Comparison of ENCODE assay signal across 8 cellular contexts in the genomic region with DNA sequence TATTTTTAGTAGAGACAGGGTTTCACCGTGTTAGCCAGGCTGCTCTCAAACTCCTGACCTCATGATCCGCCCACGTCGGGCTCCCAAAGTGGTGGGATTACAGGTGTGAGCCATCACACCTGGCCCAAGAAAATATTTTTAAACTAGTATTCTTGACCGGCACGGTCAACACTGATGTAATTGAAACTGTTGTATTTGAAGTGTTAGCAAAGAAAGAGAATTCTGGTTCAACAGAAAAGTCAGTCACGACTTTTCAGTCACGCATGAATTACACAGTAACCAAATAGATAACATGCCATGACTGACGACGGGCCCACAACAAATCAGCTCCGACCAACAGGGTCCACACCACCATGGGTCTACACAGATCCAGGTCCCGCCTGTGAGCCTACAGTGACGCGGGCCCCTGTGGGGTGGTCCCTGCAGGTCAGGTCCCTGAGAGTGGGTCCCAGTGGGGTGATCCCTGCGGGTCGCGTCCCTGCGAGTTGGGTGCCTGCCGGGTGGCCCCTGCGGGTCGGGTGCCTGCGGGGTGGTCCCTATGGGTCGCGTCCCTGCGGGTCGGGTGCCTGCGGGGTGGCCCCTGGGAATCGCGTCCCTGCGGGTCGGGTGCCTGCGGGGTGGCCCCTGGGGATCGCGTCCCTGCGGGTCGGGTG. TPM values are rescaled to one million over a fixed set of nuclear protein-coding genes. Genes with fewer than 3 reads are reported as not detected.
DNase-seq lines count a peak whose midpoint lies in the region; ATAC-seq and TF ChIP-seq lines count a peak whose summit lies in the region.

No MANE protein-coding gene starts in this region.

- H3K4me2 ChIP-seq in OCI-LY3 (ENCODE audit: low read length): peak overlapping the region; percentile 80

- ATAC-seq in body of pancreas: no peak
- no peak for ATAC-seq in GM19324 (IDR thresholded peaks at IDR 0.05; ENCODE audit: low FRiP score, unreplicated experiment)

- peaks cover 68% of the 10 kb centered on the region for H3K79me2 ChIP-seq in OCI-LY3 (ENCODE audit: low read length)

- TF ChIP-seq CTCF in OCI-LY3 (IDR thresholded peaks at IDR 0.05; ENCODE audit: low read depth, low read length) (no peak), body of pancreas (IDR thresholded peaks at IDR 0.05) (no peak)

- H4K20me1 ChIP-seq in OCI-LY3 (ENCODE audit: insufficient read depth, low read length): peaks cover 6% of the 10 kb centered on the region; the same call in 1 of the 2 replicates

- H3K9ac ChIP-seq in OCI-LY3 (ENCODE audit: low read length) (peak overlapping the region; percentile 99), subcutaneous abdominal adipose tissue (ENCODE audit: low read length in 5 of 5) (peak overlapping the region in 4 of 5 donors; percentile 70 to 88 (median 76))

- H3K27ac ChIP-seq in OCI-LY3 (ENCODE audit: low read length) (peak overlapping the region; percentile 82), body of pancreas (peak overlapping the region; percentile 81 to 96 (median 95)), subcutaneous abdominal adipose tissue (ENCODE audit: low read depth, low read length) (peak overlapping the region; percentile 84)

- 10 to 20% methylated on average over 10 to 36 of the region's 36 CpGs for WGBS in body of pancreas, 2 donors

- H3K9me3 ChIP-seq in OCI-LY3 (ENCODE audit: insufficient read depth, low read length) (no peaks in the 10 kb centered on the region), body of pancreas (no peaks in the 10 kb centered on the region), subcutaneous abdominal adipose tissue (ENCODE audit: control insufficient read depth in 5 of 5, low read length in 5 of 5) (no peaks in the 10 kb centered on the region)

- peaks cover 3% of the 10 kb centered on the region for H3K36me3 ChIP-seq in OCI-LY3 (replicated peaks; ENCODE audit: low read depth, low read length)
- no peaks in the 10 kb centered on the region for H3K36me3 ChIP-seq in body of pancreas (replicated peaks in 1 of 2; ENCODE audit: insufficient read depth in 1 of 2, low read depth in 2 of 2)
- H3K36me3 ChIP-seq in subcutaneous abdominal adipose tissue (ENCODE audit: control insufficient read depth in 5 of 5, insufficient read depth in 5 of 5, low read length in 5 of 5): no peaks in the 10 kb centered on the region

- intact Hi-C loops in body of pancreas (cut with DNase I): no loop called here

- H3K27me3 ChIP-seq in OCI-LY3 (ENCODE audit: low read depth, low read length) (no peaks in the 10 kb centered on the region), body of pancreas (no peaks in the 10 kb centered on the region), subcutaneous abdominal adipose tissue (ENCODE audit: control insufficient read depth in 5 of 5, insufficient read depth in 4 of 5, low read length in 5 of 5) (no peaks in the 10 kb centered on the region)

- H2AFZ ChIP-seq in OCI-LY3 (ENCODE audit: low read depth, low read length): peak overlapping the region; percentile 76; the same call in 1 of the 2 replicates

- TF ChIP-seq POLR2A in body of pancreas (IDR thresholded peaks at IDR 0.05): no peak

- H3K4me3 ChIP-seq in OCI-LY3 (ENCODE audit: low read length) (peak overlapping the region; percentile 100), body of pancreas (peak overlapping the region; percentile 68 to 88), subcutaneous abdominal adipose tissue (ENCODE audit: low read depth in 1 of 5, low read length in 5 of 5) (peak overlapping the region; percentile 39 to 84 (median 67))

- peak; percentile 41 for DNase-seq in DMS 273 (lab: John Stamatoyannopoulos, UW; ENCODE audit: unreplicated experiment)
- no peak for DNase-seq in DMS 273 treated with DMSO at 0.1 percent for 48 hours (lab: John Stamatoyannopoulos, UW)
- DNase-seq in body of pancreas: peak in 3 of 4 donors; percentile 34 to 38 (median 34)
- peak; percentile 48 for DNase-seq in kidney tubule cell (ENCODE audit: low spot score)
- DNase-seq in hepatic stellate cell (ENCODE audit: low spot score): no peak

- peaks cover 13% of the 10 kb centered on the region for H3K4me1 ChIP-seq in OCI-LY3 (ENCODE audit: low read length)
- H3K4me1 ChIP-seq in body of pancreas: peaks cover 27% of the 10 kb centered on the region
- H3K4me1 ChIP-seq in subcutaneous abdominal adipose tissue (ENCODE audit: control insufficient read depth in 5 of 5, insufficient read depth in 5 of 5, low read length in 5 of 5): peaks cover 0 to 31% (median 24%) of the 10 kb centered on the region in 5 donors

RNA-seq across cellular contexts. Expression of a gene that starts 1.0 kb away (rescaled TPM):
- total RNA-seq in body of pancreas: 1 to 10 TPM; 8.9 to 9.9 TPM

RNA-seq across cellular contexts. Expression of a gene that starts 27.3 kb away (rescaled TPM):
- 1 to 10 TPM; 5.6 to 7.8 TPM for total RNA-seq in body of pancreas

RNA-seq across cellular contexts. Expression of a gene that starts 32.2 kb away (rescaled TPM):
- 10 to 100 TPM in 1 of 2 donors, 1 to 10 TPM in 1; 7.3 to 50.4 TPM for total RNA-seq in body of pancreas

RNA-seq across cellular contexts. Expression of a gene that starts 51.9 kb away (rescaled TPM):
- 10 to 100 TPM; 20.8 to 33.3 TPM for total RNA-seq in body of pancreas

Comparison
In these comparisons a context has a peak if more than half of its experiments do, and no peak if none do; other contexts are left out.
1. DNase-seq: peak in DMS 273 (single experiment), body of pancreas (3 of 4) and kidney tubule cell (single experiment); none in DMS 273 treated with DMSO at 0.1 percent for 48 hours (single experiment) and hepatic stellate cell (single experiment).
2. Peak in every context shown above with its lines, with median percentiles within 50 percentile points of each other: H3K27ac ChIP-seq and H3K4me3 ChIP-seq.